ENCODE assay signal across 1 cellular context in the genomic region with DNA sequence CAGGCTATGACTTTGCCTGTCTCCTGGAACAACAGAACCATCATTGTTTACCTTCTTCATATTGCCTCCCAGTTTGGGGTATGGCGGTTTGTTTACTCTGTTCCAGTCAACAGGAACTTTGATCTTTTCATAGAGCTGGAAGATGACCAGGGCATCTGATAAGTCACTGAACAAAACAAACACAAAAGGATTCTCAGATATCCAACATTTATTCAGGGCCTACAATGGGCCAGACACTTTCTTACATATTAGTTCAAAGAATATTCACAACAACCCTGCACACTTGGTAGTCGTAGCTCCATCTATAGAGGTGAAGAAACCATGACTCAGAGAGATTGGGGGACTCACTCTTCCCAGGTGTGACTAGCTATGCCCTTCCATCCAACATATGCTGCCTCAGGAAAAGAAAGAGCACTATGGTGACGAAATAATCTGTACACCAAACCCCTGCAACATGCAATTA.
TF ChIP-seq lines count a peak whose summit lies in the region.

No MANE protein-coding gene starts in this region.

TF ChIP-seq in HepG2, 621 proteins besides CTCF, POLR2A, EP300 and RAD21 (continued from another document and continues in another):
- TF ChIP-seq, protein P1, sequence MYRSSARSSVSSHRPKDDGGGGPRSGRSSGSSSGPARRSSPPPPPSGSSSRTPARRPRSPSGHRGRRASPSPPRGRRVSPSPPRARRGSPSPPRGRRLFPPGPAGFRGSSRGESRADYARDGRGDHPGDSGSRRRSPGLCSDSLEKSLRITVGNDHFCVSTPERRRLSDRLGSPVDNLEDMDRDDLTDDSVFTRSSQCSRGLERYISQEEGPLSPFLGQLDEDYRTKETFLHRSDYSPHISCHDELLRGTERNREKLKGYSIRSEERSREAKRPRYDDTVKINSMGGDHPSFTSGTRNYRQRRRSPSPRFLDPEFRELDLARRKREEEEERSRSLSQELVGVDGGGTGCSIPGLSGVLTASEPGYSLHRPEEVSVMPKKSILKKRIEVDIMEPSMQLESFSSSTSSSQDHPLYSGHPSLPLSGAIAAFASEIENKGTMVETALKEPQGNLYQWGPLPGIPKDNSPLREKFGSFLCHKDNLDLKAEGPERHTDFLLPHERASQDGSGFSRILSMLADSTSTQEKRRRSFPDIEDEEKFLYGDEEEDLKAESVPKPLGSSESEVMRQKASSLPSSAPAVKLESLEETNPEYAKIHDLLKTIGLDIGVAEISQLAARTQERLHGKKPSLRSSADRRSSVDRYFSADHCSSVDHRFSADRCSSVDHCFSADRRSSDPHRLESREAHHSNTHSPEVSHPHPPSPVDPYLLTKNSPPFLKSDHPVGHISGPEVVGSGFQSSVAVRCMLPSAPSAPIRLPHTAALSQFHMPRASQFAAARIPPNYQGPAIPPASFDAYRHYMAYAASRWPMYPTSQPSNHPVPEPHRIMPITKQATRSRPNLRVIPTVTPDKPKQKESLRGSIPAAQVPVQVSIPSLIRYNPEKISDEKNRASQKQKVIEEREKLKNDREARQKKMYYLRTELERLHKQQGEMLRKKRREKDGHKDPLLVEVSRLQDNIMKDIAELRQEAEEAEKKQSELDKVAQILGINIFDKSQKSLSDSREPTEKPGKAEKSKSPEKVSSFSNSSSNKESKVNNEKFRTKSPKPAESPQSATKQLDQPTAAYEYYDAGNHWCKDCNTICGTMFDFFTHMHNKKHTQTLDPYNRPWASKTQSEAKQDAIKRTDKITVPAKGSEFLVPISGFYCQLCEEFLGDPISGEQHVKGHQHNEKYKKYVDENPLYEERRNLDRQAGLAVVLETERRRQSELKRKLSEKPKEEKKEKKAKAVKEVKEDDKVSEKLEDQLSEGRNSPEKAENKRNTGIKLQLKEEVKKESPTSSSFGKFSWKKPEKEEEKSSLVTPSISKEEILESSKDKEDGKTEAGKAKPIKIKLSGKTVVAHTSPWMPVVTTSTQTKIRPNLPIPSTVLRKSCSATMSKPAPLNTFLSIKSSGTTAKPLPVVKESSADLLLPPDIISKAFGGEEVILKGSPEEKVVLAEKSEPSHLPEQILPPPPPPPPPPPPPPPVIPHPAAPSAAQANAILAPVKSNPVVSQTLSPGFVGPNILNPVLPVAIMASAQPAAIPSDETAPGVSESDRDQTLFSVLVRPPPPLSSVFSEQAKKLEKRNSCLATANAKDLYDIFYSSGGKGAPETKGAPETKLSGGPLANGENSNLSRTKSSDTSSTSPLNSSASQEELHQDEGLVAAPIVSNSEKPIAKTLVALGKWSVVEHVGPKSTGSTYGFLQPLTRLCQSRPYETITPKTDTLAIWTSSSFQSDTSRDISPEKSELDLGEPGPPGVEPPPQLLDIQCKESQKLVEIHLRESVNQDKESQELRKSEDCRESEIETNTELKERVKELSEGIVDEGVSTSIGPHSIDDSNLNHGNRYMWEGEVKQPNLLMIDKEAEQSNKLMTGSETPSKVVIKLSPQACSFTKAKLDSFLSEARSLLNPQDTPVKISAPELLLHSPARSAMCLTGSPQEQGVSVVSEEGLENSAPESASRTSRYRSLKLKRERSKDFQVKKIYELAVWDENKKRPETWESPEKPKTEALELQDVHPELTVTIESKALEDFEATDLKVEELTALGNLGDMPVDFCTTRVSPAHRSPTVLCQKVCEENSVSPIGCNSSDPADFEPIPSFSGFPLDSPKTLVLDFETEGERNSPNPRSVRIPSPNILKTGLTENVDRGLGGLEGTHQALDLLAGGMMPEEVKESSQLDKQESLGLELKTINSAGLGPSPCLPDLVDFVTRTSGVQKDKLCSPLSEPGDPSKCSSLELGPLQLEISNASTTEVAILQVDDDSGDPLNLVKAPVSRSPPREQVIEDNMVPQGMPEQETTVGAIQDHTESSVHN (CRISPR knock-in tag; IDR thresholded peaks at IDR 0.05): no peak
- TF ChIP-seq, protein P2, sequence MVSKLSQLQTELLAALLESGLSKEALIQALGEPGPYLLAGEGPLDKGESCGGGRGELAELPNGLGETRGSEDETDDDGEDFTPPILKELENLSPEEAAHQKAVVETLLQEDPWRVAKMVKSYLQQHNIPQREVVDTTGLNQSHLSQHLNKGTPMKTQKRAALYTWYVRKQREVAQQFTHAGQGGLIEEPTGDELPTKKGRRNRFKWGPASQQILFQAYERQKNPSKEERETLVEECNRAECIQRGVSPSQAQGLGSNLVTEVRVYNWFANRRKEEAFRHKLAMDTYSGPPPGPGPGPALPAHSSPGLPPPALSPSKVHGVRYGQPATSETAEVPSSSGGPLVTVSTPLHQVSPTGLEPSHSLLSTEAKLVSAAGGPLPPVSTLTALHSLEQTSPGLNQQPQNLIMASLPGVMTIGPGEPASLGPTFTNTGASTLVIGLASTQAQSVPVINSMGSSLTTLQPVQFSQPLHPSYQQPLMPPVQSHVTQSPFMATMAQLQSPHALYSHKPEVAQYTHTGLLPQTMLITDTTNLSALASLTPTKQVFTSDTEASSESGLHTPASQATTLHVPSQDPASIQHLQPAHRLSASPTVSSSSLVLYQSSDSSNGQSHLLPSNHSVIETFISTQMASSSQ (IDR thresholded peaks at IDR 0.05; ENCODE audit: low read depth): peak; percentile 48; the same call in 1 of the 2 replicates
- TF ChIP-seq, protein P2 (CRISPR knock-in tag; IDR thresholded peaks at IDR 0.05; ENCODE audit: borderline replicate concordance): peak; percentile 70; the same call in 1 of the 2 replicates
- TF ChIP-seq THAP11 (CRISPR knock-in tag; IDR thresholded peaks at IDR 0.05) (peak; percentile 52; the same call in 1 of the 2 replicates), ZFP1 (CRISPR knock-in tag; IDR thresholded peaks at IDR 0.05) (peak; percentile 73; the same call in 1 of the 2 replicates), YEATS4 (CRISPR knock-in tag; IDR thresholded peaks at IDR 0.05; ENCODE audit: borderline replicate concordance) (peak; percentile 58; the same call in 1 of the 2 replicates), HOXA3 (CRISPR knock-in tag; IDR thresholded peaks at IDR 0.05) (peak; percentile 73), NCOA2 (CRISPR knock-in tag; IDR thresholded peaks at IDR 0.05) (peak; percentile 91), PPARG (CRISPR knock-in tag; conservative IDR thresholded peaks at IDR 0.05) (peak; percentile 66; the same call in 1 of the 2 replicates), NCOR1 (IDR thresholded peaks at IDR 0.05; ENCODE audit: borderline replicate concordance, low read length) (peak; percentile 88; the same call in 1 of the 2 replicates), ZBTB7B (CRISPR knock-in tag; IDR thresholded peaks at IDR 0.05) (peak; percentile 60; the same call in 1 of the 2 replicates), MEF2D (CRISPR knock-in tag; IDR thresholded peaks at IDR 0.05) (peak; percentile 72; the same call in 1 of the 2 replicates), ZNF891 (CRISPR knock-in tag; IDR thresholded peaks at IDR 0.05) (no peak), SP4 (CRISPR knock-in tag; IDR thresholded peaks at IDR 0.05) (no peak), MYNN (CRISPR knock-in tag; IDR thresholded peaks at IDR 0.05; ENCODE audit: low read depth) (no peak), ZNF878 (CRISPR knock-in tag; IDR thresholded peaks at IDR 0.05) (no peak), ZFY (CRISPR knock-in tag; IDR thresholded peaks at IDR 0.05) (peak; percentile 47), CAMTA2 (CRISPR knock-in tag; IDR thresholded peaks at IDR 0.05; ENCODE audit: borderline replicate concordance) (no peak), KLF16 (CRISPR knock-in tag; IDR thresholded peaks at IDR 0.05) (peak in 1 of 2 experiments; percentile 78; a peak in 2 of 4 replicates), KMT2B (CRISPR knock-in tag; IDR thresholded peaks at IDR 0.05) (no peak; the same call in 1 of the 2 replicates), KDM4B (CRISPR knock-in tag; IDR thresholded peaks at IDR 0.05) (peak; percentile 54; the same call in 1 of the 2 replicates), ZNF644 (CRISPR knock-in tag; IDR thresholded peaks at IDR 0.05; ENCODE audit: low read depth) (peak; percentile 86), RXRB (CRISPR knock-in tag; IDR thresholded peaks at IDR 0.05; ENCODE audit: borderline replicate concordance) (peak; percentile 89), POGZ (CRISPR knock-in tag; IDR thresholded peaks at IDR 0.05) (peak; percentile 54; the same call in 1 of the 2 replicates), PCBP1 (IDR thresholded peaks at IDR 0.05; ENCODE audit: borderline replicate concordance, low read depth, low read length) (no peak), SRSF4 (IDR thresholded peaks at IDR 0.05; ENCODE audit: low read depth, low read length, poor library complexity, severe bottlenecking) (no peak), CBFB (CRISPR knock-in tag; IDR thresholded peaks at IDR 0.05) (peak; percentile 74), ATF7-NPFF (CRISPR knock-in tag; IDR thresholded peaks at IDR 0.05; ENCODE audit: low read depth) (no peak), MXD4 (CRISPR knock-in tag; IDR thresholded peaks at IDR 0.05) (peak; percentile 68), ZNF562 (CRISPR knock-in tag; IDR thresholded peaks at IDR 0.05; ENCODE audit: borderline replicate concordance) (no peak), REPIN1 (CRISPR knock-in tag; IDR thresholded peaks at IDR 0.05; ENCODE audit: borderline replicate concordance, low read depth) (no peak), ZNF557 (CRISPR knock-in tag; IDR thresholded peaks at IDR 0.05) (no peak), ZNF143 (CRISPR knock-in tag; IDR thresholded peaks at IDR 0.05) (no peak), MXI1 (IDR thresholded peaks at IDR 0.05; ENCODE audit: borderline replicate concordance, low read depth, low read length) (0 out of 3 replicates have a peak, but pooled peaks have one; percentile 40)
- TF ChIP-seq, protein P3, sequence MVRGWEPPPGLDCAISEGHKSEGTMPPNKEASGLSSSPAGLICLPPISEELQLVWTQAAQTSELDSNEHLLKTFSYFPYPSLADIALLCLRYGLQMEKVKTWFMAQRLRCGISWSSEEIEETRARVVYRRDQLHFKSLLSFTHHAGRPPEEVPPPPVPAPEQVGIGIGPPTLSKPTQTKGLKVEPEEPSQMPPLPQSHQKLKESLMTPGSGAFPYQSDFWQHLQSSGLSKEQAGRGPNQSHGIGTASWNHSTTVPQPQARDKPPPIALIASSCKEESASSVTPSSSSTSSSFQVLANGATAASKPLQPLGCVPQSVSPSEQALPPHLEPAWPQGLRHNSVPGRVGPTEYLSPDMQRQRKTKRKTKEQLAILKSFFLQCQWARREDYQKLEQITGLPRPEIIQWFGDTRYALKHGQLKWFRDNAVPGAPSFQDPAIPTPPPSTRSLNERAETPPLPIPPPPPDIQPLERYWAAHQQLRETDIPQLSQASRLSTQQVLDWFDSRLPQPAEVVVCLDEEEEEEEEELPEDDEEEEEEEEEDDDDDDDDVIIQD (CRISPR knock-in tag; IDR thresholded peaks at IDR 0.05; ENCODE audit: low read depth): peak; percentile 94
- TF ChIP-seq, protein P4, sequence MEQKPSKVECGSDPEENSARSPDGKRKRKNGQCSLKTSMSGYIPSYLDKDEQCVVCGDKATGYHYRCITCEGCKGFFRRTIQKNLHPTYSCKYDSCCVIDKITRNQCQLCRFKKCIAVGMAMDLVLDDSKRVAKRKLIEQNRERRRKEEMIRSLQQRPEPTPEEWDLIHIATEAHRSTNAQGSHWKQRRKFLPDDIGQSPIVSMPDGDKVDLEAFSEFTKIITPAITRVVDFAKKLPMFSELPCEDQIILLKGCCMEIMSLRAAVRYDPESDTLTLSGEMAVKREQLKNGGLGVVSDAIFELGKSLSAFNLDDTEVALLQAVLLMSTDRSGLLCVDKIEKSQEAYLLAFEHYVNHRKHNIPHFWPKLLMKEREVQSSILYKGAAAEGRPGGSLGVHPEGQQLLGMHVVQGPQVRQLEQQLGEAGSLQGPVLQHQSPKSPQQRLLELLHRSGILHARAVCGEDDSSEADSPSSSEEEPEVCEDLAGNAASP (CRISPR knock-in tag; IDR thresholded peaks at IDR 0.05; ENCODE audit: borderline replicate concordance): 0 out of 2 replicates have a peak, but pooled peaks have one; percentile 57
- TF ChIP-seq, protein P5, sequence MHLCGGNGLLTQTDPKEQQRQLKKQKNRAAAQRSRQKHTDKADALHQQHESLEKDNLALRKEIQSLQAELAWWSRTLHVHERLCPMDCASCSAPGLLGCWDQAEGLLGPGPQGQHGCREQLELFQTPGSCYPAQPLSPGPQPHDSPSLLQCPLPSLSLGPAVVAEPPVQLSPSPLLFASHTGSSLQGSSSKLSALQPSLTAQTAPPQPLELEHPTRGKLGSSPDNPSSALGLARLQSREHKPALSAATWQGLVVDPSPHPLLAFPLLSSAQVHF (CRISPR knock-in tag; IDR thresholded peaks at IDR 0.05): no peak
- TF ChIP-seq, protein P6, sequence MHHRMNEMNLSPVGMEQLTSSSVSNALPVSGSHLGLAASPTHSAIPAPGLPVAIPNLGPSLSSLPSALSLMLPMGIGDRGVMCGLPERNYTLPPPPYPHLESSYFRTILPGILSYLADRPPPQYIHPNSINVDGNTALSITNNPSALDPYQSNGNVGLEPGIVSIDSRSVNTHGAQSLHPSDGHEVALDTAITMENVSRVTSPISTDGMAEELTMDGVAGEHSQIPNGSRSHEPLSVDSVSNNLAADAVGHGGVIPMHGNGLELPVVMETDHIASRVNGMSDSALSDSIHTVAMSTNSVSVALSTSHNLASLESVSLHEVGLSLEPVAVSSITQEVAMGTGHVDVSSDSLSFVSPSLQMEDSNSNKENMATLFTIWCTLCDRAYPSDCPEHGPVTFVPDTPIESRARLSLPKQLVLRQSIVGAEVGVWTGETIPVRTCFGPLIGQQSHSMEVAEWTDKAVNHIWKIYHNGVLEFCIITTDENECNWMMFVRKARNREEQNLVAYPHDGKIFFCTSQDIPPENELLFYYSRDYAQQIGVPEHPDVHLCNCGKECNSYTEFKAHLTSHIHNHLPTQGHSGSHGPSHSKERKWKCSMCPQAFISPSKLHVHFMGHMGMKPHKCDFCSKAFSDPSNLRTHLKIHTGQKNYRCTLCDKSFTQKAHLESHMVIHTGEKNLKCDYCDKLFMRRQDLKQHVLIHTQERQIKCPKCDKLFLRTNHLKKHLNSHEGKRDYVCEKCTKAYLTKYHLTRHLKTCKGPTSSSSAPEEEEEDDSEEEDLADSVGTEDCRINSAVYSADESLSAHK (CRISPR knock-in tag; IDR thresholded peaks at IDR 0.05; ENCODE audit: borderline replicate concordance): no peak
